Comparison of ENCODE assay signal across 8 cellular contexts in genomic region chr7:102463841-102464576, GRCh38. TPM values are rescaled to one million over a fixed set of nuclear protein-coding genes. Genes with fewer than 3 reads are reported as not detected.
A peak's percentile ranks its signal among the peaks of the same experiment; 100 is the strongest.
DNase-seq lines count a peak whose midpoint lies in the region; TF ChIP-seq lines count a peak whose summit lies in the region.

No MANE protein-coding gene starts in this region.

- in situ Hi-C loops in brain microvascular endothelial cell (cut with HindIII; ENCODE audit: low pct_ligation_motif_present, low sequenced_read_pairs), result no loop called here

- 10% methylated on average over 24 of the region's 24 CpGs for WGBS in suprapubic skin

- no peaks in the 10 kb centered on the region for H3K9me3 ChIP-seq in Karpas-422 (ENCODE audit: low read length)
- no peaks in the 10 kb centered on the region for H3K9me3 ChIP-seq in suprapubic skin

- peak overlapping the region; percentile 85 for H3K4me3 ChIP-seq in GM06990 (replicated peaks; ENCODE audit: low read depth, low read length)
- H3K4me3 ChIP-seq in Karpas-422 (ENCODE audit: low read length), result peak overlapping the region; percentile 100
- H3K4me3 ChIP-seq in brain microvascular endothelial cell (ENCODE audit: low read depth, low read length), result peak overlapping the region; percentile 100
- peak overlapping the region; percentile 60 for H3K4me3 ChIP-seq in suprapubic skin

- H2AFZ ChIP-seq in Karpas-422 (ENCODE audit: low read length), result peak overlapping the region; percentile 99

- peaks cover 3% of the 10 kb centered on the region; the same call in 1 of the 2 replicates for H4K20me1 ChIP-seq in Karpas-422 (ENCODE audit: insufficient read depth, low read depth, low read length)

- TF ChIP-seq POLR2A in suprapubic skin (IDR thresholded peaks at IDR 0.05), result no peak

- no peaks in the 10 kb centered on the region for H3K9me2 ChIP-seq in Karpas-422 (replicated peaks; ENCODE audit: insufficient read depth, low read length)

- H3K27me3 ChIP-seq in GM06990 (replicated peaks; ENCODE audit: control insufficient read depth, insufficient read depth, low read length) (no peaks in the 10 kb centered on the region), Karpas-422 (ENCODE audit: low read length) (no peaks in the 10 kb centered on the region), brain microvascular endothelial cell (replicated peaks) (no peaks in the 10 kb centered on the region), suprapubic skin (no peaks in the 10 kb centered on the region)

- TF ChIP-seq EP300 in suprapubic skin (IDR thresholded peaks at IDR 0.05), result no peak

- peak overlapping the region; percentile 97 for H3K9ac ChIP-seq in Karpas-422 (ENCODE audit: low read length)

- H3K27ac ChIP-seq in Karpas-422 (ENCODE audit: low read length) (peak overlapping the region; percentile 41; the same call in 1 of the 2 replicates), brain microvascular endothelial cell (peak overlapping the region; percentile 69), suprapubic skin (peak overlapping the region; percentile 11)

- H3K79me2 ChIP-seq in Karpas-422 (ENCODE audit: low read length), result peaks cover 26% of the 10 kb centered on the region

- no peak for TF ChIP-seq CTCF in GM06990 (IDR thresholded peaks at IDR 0.05; ENCODE audit: insufficient read depth, low read length, poor library complexity, severe bottlenecking)
- no peak for TF ChIP-seq CTCF in brain microvascular endothelial cell (IDR thresholded peaks at IDR 0.05; ENCODE audit: low read depth, low read length, missing control alignments)
- TF ChIP-seq CTCF in suprapubic skin (IDR thresholded peaks at IDR 0.05), result no peak

- H3K36me3 ChIP-seq in GM06990 (ENCODE audit: control insufficient read depth, insufficient read depth, low read length) (peaks cover 16% of the 10 kb centered on the region), Karpas-422 (ENCODE audit: insufficient read depth, low read length) (no peaks in the 10 kb centered on the region), brain microvascular endothelial cell (replicated peaks) (peaks cover 12% of the 10 kb centered on the region), suprapubic skin (peaks cover 13% of the 10 kb centered on the region)

- DNase-seq in GM06990 (ENCODE audit: extremely low read depth, insufficient read length) (no peak), Karpas-422 (peak; percentile 55), brain microvascular endothelial cell (peak; percentile 14), kidney tubule cell (ENCODE audit: low spot score) (peak; percentile 52), suprapubic skin (ENCODE audit: low spot score in 2 of 2) (no peak), middle frontal gyrus (ENCODE audit: extremely low spot score, low spot score) (no peak), NCI-H2029 (lab: John Stamatoyannopoulos, UW) (no peak), NCI-H1930 (lab: John Stamatoyannopoulos, UW) (no peak)

- H3K4me1 ChIP-seq in Karpas-422 (ENCODE audit: low read length) (peaks cover 26% of the 10 kb centered on the region), suprapubic skin (peaks cover 34% of the 10 kb centered on the region)

- H3K4me2 ChIP-seq in Karpas-422 (ENCODE audit: low read depth, low read length, poor library complexity, severe bottlenecking), result peak overlapping the region; percentile 99

RNA-seq across cellular contexts. Expression of gene ALKBH4, which starts 0.7 kb away (rescaled TPM):
- 3.7 and 11.9 TPM in 2 replicates for total RNA-seq in Karpas-422 (2014; rRNA removed; shearing (Covaris generic); ENCODE audit: low replicate concordance)
- 10 to 100 TPM; 17.9 to 41.1 (median 26.7) TPM for total RNA-seq in suprapubic skin

RNA-seq across cellular contexts. Expression of gene LRWD1, which starts 0.8 kb away (rescaled TPM):
- total RNA-seq in Karpas-422 (2014; rRNA removed; shearing (Covaris generic); ENCODE audit: low replicate concordance), result 15.2 and 24.9 TPM in 2 replicates
- total RNA-seq in suprapubic skin, result 10 to 100 TPM in 3 of 4 donors, 1 to 10 TPM in 1; 9.8 to 19.2 (median 16.4) TPM

RNA-seq across cellular contexts. Expression of gene POLR2J, which starts 14.7 kb away (rescaled TPM):
- 53.1 and 60.7 TPM in 2 replicates for total RNA-seq in Karpas-422 (2014; rRNA removed; shearing (Covaris generic); ENCODE audit: low replicate concordance)
- total RNA-seq in suprapubic skin, result 10 to 100 TPM in 3 of 4 donors, 1 to 10 TPM in 1; 9.5 to 29.0 (median 19.3) TPM

RNA-seq across cellular contexts. Expression of gene ORAI2, which starts 30.6 kb away (rescaled TPM):
- 2.8 and 7.8 TPM in 2 replicates for total RNA-seq in Karpas-422 (2014; rRNA removed; shearing (Covaris generic); ENCODE audit: low replicate concordance)
- total RNA-seq in suprapubic skin, result 1 to 10 TPM; 4.3 to 7.0 (median 5.0) TPM

RNA-seq across cellular contexts. Expression of gene RASA4B, which starts 53.6 kb away (rescaled TPM):
- total RNA-seq in Karpas-422 (2014; rRNA removed; shearing (Covaris generic); ENCODE audit: low replicate concordance), result 2.4 and 5.6 TPM in 2 replicates
- total RNA-seq in suprapubic skin, result 10 to 100 TPM; 26.5 to 30.7 (median 28.4) TPM

Comparison
In these comparisons a context has a peak if more than half of its experiments do, and no peak if none do; other contexts are left out.
1. DNase-seq: peak in Karpas-422 (single experiment), brain microvascular endothelial cell (single experiment) and kidney tubule cell (single experiment); none in GM06990 (single experiment), suprapubic skin (0 of 2), middle frontal gyrus (single experiment), NCI-H2029 (single experiment) and NCI-H1930 (0 of 2).
2. H3K27ac ChIP-seq: peak in every context shown above with its lines; median percentile 69 in brain microvascular endothelial cell; 41 in Karpas-422; 11 in suprapubic skin.
3. Peak in every context shown above with its lines, with median percentiles within 50 percentile points of each other: H3K4me3 ChIP-seq.